9 cellular contexts compared by ENCODE assay signal in the genomic region with DNA sequence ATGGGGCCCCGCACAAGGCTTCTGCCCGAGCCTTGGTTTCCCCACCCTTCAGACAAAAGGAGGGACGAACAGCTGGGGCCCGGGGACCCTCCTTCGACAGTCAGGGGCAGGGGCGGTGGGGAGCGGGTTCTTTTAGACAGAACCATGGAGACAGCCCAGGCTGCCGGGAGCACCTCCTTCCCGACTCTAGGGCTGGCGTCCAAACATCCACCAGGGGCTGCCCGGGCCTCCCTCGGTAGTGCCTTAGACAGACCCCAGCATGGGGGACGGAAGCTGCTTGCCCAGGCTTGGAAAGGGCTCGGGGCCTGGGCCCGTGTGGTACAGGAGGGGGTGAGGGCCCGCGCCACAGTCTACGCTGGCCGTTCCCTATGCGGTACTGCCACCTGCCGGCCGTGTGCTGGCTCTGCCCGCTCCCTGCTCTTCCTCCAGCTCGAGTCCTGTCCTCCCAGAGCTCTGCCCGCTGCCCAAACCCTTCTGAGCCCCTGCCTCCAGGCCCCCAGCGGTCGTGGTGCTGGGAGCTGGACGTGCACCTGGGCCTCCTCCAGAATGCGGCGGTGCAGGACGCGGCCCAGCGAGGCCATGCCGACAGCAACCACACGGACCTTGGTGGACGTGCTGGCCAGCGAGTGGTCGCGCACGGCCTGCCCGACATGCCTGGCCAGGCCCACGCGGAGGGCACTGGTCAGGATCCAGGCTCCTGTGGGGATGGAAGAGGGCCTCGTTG. TPM values are rescaled to one million over a fixed set of nuclear protein-coding genes. Genes with fewer than 3 reads are reported as not detected.
DNase-seq lines count a peak whose midpoint lies in the region; ATAC-seq, FAIRE-seq and TF ChIP-seq lines count a peak whose summit lies in the region.
"Had no signal": no experiment of that assay in that cellular context is flagged by ENCODE, and none has a peak within 500 bp of the region (broad histone marks: within the 10 kb centered on the region; RNA-seq: fewer than 3 reads in every experiment).

No MANE protein-coding gene starts in this region.

- no peak for TF ChIP-seq POLR2A in NB4 (IDR thresholded peaks at IDR 0.05; ENCODE audit: extremely low read depth, insufficient read length)

- ATAC-seq in psoas muscle, result peak; percentile 92 to 98 (median 96)

- FAIRE-seq in urothelium cell line (lab: Jason Lieb, UNC), result no peak

- intact Hi-C loops in cardiac septum (cut with DNase I), result loop anchor here (1.0 to 2.0 kb wide), 3 partner anchors 115 to 234 kb away; no protein-coding TSS in a partner anchor
- intact Hi-C loops in psoas muscle (cut with DNase I), result loop anchor here (1.0 to 10.0 kb wide), 5 partner anchors 114 to 474 kb away; no protein-coding TSS in a partner anchor

- 19 to 26% (median 20%) methylated on average over 44 of the region's 44 CpGs for WGBS in psoas muscle, 3 donors

- DNase-seq in AG08395 (ENCODE audit: low spot score) (peak; percentile 92), GM19240 (ENCODE audit: insufficient read length, low spot score) (peak; percentile 96), NB4 (ENCODE audit: low read depth) (peak; percentile 82), SKM-1 treated with dmso at 0.1 percent for 144 hours (lab: John Stamatoyannopoulos, UW; ENCODE audit: unreplicated experiment) (peak; percentile 62), cardiac septum (ENCODE audit: low spot score) (peak; percentile 89), psoas muscle (peak; percentile 72 to 86), urothelium cell line (ENCODE audit: low spot score) (peak; percentile 82)
- peak; percentile 69 for DNase-seq in activated naive CD8-positive, alpha-beta T cell treated with anti-CD3 and anti-CD28 coated beads for 36 hours

- H3K36me3 ChIP-seq in psoas muscle (ENCODE audit: insufficient read depth in 1 of 2, low read depth in 1 of 2), result no peaks in the 10 kb centered on the region

- H3K27me3 Mint-ChIP-seq in activated naive CD8-positive, alpha-beta T cell treated with anti-CD3 and anti-CD28 coated beads for 36 hours, result peaks cover 3% of the 10 kb centered on the region

- H3K9me3 ChIP-seq in psoas muscle, result no peaks in the 10 kb centered on the region

- H3K4me1 ChIP-seq in psoas muscle, result no peaks in the 10 kb centered on the region

- H3K27ac ChIP-seq in psoas muscle, result no peak overlapping the region

- no peaks in the 10 kb centered on the region for H3K9me3 Mint-ChIP-seq in activated naive CD8-positive, alpha-beta T cell treated with anti-CD3 and anti-CD28 coated beads for 36 hours

- H3K36me3 Mint-ChIP-seq in activated naive CD8-positive, alpha-beta T cell treated with anti-CD3 and anti-CD28 coated beads for 36 hours, result no peaks in the 10 kb centered on the region

- H3K4me1 Mint-ChIP-seq in activated naive CD8-positive, alpha-beta T cell treated with anti-CD3 and anti-CD28 coated beads for 36 hours, result peaks cover 1% of the 10 kb centered on the region

- H3K4me3 ChIP-seq in NB4 (ENCODE audit: low read depth, low read length) (no peak overlapping the region), psoas muscle (no peak overlapping the region)

- no peak overlapping the region for H3K4me3 Mint-ChIP-seq in activated naive CD8-positive, alpha-beta T cell treated with anti-CD3 and anti-CD28 coated beads for 36 hours

- no peak overlapping the region for H3K27ac Mint-ChIP-seq in activated naive CD8-positive, alpha-beta T cell treated with anti-CD3 and anti-CD28 coated beads for 36 hours

- peaks cover 0 to 6% (median 0%) of the 10 kb centered on the region in 3 donors for H3K27me3 ChIP-seq in psoas muscle (ENCODE audit: insufficient read depth in 3 of 3, low read length in 2 of 3)

- peak; percentile 68 for TF ChIP-seq CTCF in NB4 (IDR thresholded peaks at IDR 0.05; ENCODE audit: low read depth, low read length)
- peak; percentile 94 for TF ChIP-seq CTCF in psoas muscle (IDR thresholded peaks at IDR 0.05)

RNA-seq across cellular contexts. Expression of a gene that starts 20.1 kb away (rescaled TPM):
- 10 to 100 TPM; 46.9 to 54.2 TPM for total RNA-seq in activated naive CD8-positive, alpha-beta T cell treated with anti-CD3 and anti-CD28 coated beads for 36 hours
- 36.2 TPM for total RNA-seq in cardiac septum
- total RNA-seq in psoas muscle, result 10 to 100 TPM; 43.4 to 65.5 (median 51.7) TPM
- polyA plus RNA-seq in psoas muscle, result 100 to 1,000 TPM in 2 of 3 donors, 10 to 100 TPM in 1; 76.6 to 114 (median 107) TPM

RNA-seq across cellular contexts. Expression of a gene that starts 23.6 kb away (rescaled TPM):
- not detected for total RNA-seq in activated naive CD8-positive, alpha-beta T cell treated with anti-CD3 and anti-CD28 coated beads for 36 hours
- total RNA-seq in cardiac septum, result not detected
- total RNA-seq in psoas muscle, result not detected
- not detected for polyA plus RNA-seq in psoas muscle
- total RNA-seq: subcutaneous adipose tissue had no signal

RNA-seq across cellular contexts. Expression of a gene that starts 24.1 kb away (rescaled TPM):
- total RNA-seq in activated naive CD8-positive, alpha-beta T cell treated with anti-CD3 and anti-CD28 coated beads for 36 hours, result 1 to 10 TPM; 6.7 to 9.6 TPM
- 43.0 TPM for total RNA-seq in cardiac septum
- 1 to 10 TPM; 1.1 to 3.1 (median 1.8) TPM for total RNA-seq in psoas muscle
- polyA plus RNA-seq in psoas muscle, result under 1 TPM; 0.48 to 0.98 (median 0.52) TPM

RNA-seq across cellular contexts. Expression of a gene that starts 43.6 kb away (rescaled TPM):
- 100 to 1,000 TPM; 132 to 134 TPM for total RNA-seq in activated naive CD8-positive, alpha-beta T cell treated with anti-CD3 and anti-CD28 coated beads for 36 hours
- total RNA-seq in cardiac septum (663 TPM), psoas muscle (100 to 1,000 TPM in 3 of 4 donors, 10 to 100 TPM in 1; 88.7 to 136 (median 117) TPM)
- 100 to 1,000 TPM in 1 of 3 donors, 10 to 100 TPM in 2; 75.9 to 155 (median 90.1) TPM for polyA plus RNA-seq in psoas muscle
